In genomic region chr18:58195278-58195721, GRCh38 we compare ENCODE assay signal across 8 cellular contexts.
DNase-seq lines count a peak whose midpoint lies in the region; TF ChIP-seq lines count a peak whose summit lies in the region.

No MANE protein-coding gene starts in this region.

- peak overlapping the region; percentile 67 for H3K4me3 ChIP-seq in HUES6 (ENCODE audit: low read depth, low read length)

- no peaks in the 10 kb centered on the region for H3K36me3 Mint-ChIP-seq in activated CD4-positive, alpha-beta T cell treated with anti-CD3 and anti-CD28 coated beads, Interleukin-2, amount 10 ng/mL, durations not matched to agents 24 days and 14 days (ENCODE audit: low read depth)
- no peaks in the 10 kb centered on the region for H3K36me3 Mint-ChIP-seq in endothelial cell (ENCODE audit: low read depth, unreplicated experiment)

- H3K9me3 Mint-ChIP-seq in activated CD4-positive, alpha-beta T cell treated with anti-CD3 and anti-CD28 coated beads, Interleukin-2, amount 10 ng/mL, durations not matched to agents 24 days and 14 days: no peaks in the 10 kb centered on the region
- no peaks in the 10 kb centered on the region for H3K9me3 Mint-ChIP-seq in endothelial cell (ENCODE audit: unreplicated experiment)

- H3K4me1 Mint-ChIP-seq in activated CD4-positive, alpha-beta T cell treated with anti-CD3 and anti-CD28 coated beads, Interleukin-2, amount 10 ng/mL, durations not matched to agents 24 days and 14 days: peaks cover 4% of the 10 kb centered on the region
- H3K4me1 Mint-ChIP-seq in endothelial cell (ENCODE audit: unreplicated experiment): peaks cover 24% of the 10 kb centered on the region

- DNase-seq in activated CD4-positive, alpha-beta T cell treated with anti-CD3 and anti-CD28 coated beads, Interleukin-2, amount 10 ng/mL, durations not matched to agents 24 days and 14 days: peak; percentile 70
- DNase-seq in endothelial cell (ENCODE audit: low spot score) (peak; percentile 23), occipital lobe (lab: John Stamatoyannopoulos, UW) (peak; percentile 61), NCI-H1694 (lab: John Stamatoyannopoulos, UW) (no peak), DMS 273 treated with DMSO at 0.1 percent for 48 hours (lab: John Stamatoyannopoulos, UW) (no peak), A172 (ENCODE audit: low spot score) (no peak)

- H3K9me3 ChIP-seq in ES-I3 (ENCODE audit: control insufficient read depth, insufficient read depth, low read length) (no peaks in the 10 kb centered on the region), HUES6 (ENCODE audit: control insufficient read depth, insufficient read depth, low read depth, low read length) (no peaks in the 10 kb centered on the region)

- peaks cover 25% of the 10 kb centered on the region for H3K27me3 Mint-ChIP-seq in activated CD4-positive, alpha-beta T cell treated with anti-CD3 and anti-CD28 coated beads, Interleukin-2, amount 10 ng/mL, durations not matched to agents 24 days and 14 days
- H3K27me3 Mint-ChIP-seq in endothelial cell (ENCODE audit: unreplicated experiment): no peaks in the 10 kb centered on the region

- TF ChIP-seq CTCF in endothelial cell (IDR thresholded peaks at IDR 0.05; ENCODE audit: unreplicated experiment): no peak

- H3K27ac Mint-ChIP-seq in activated CD4-positive, alpha-beta T cell treated with anti-CD3 and anti-CD28 coated beads, Interleukin-2, amount 10 ng/mL, durations not matched to agents 24 days and 14 days: no peak overlapping the region
- H3K27ac Mint-ChIP-seq in endothelial cell (ENCODE audit: unreplicated experiment): peak overlapping the region; percentile 80

- H3K36me3 ChIP-seq in ES-I3 (ENCODE audit: insufficient read depth, low read length) (no peaks in the 10 kb centered on the region), HUES6 (ENCODE audit: control insufficient read depth, insufficient read depth, low read length) (no peaks in the 10 kb centered on the region)

- H3K4me3 Mint-ChIP-seq in activated CD4-positive, alpha-beta T cell treated with anti-CD3 and anti-CD28 coated beads, Interleukin-2, amount 10 ng/mL, durations not matched to agents 24 days and 14 days: peak overlapping the region; percentile 69
- H3K4me3 Mint-ChIP-seq in endothelial cell (ENCODE audit: unreplicated experiment): peak overlapping the region; percentile 85

- no peaks in the 10 kb centered on the region for H3K27me3 ChIP-seq in HUES6 (ENCODE audit: control insufficient read depth, insufficient read depth, low read length)

- H3K4me1 ChIP-seq in ES-I3 (ENCODE audit: insufficient read depth, low read length) (peaks cover 26% of the 10 kb centered on the region), HUES6 (ENCODE audit: control insufficient read depth, insufficient read depth, low read length) (peaks cover 43% of the 10 kb centered on the region)

- no peak overlapping the region for H3K27ac ChIP-seq in HUES6 (ENCODE audit: low read depth, low read length)

- peak overlapping the region; percentile 59 for H3K9ac ChIP-seq in ES-I3 (ENCODE audit: low read depth, low read length)
- peak overlapping the region; percentile 73 for H3K9ac ChIP-seq in HUES6 (ENCODE audit: low read length)

- intact Hi-C loops in activated CD4-positive, alpha-beta T cell treated with anti-CD3 and anti-CD28 coated beads, Interleukin-2, amount 10 ng/mL, durations not matched to agents 24 days and 14 days (cut with micrococcal nuclease): no loop called here

Comparison
In these comparisons a context has a peak if more than half of its experiments do, and no peak if none do; other contexts are left out.
1. DNase-seq: peak in activated CD4-positive, alpha-beta T cell treated with anti-CD3 and anti-CD28 coated beads, Interleukin-2, amount 10 ng/mL, durations not matched to agents 24 days and 14 days (single experiment), endothelial cell (single experiment) and occipital lobe (single experiment); none in NCI-H1694 (single experiment), DMS 273 treated with DMSO at 0.1 percent for 48 hours (single experiment) and A172 (single experiment).